12 cellular contexts compared by ENCODE assay signal in genomic region chr18:22423863-22424262, GRCh38. TPM values are rescaled to one million over a fixed set of nuclear protein-coding genes. Genes with fewer than 3 reads are reported as not detected.
DNase-seq lines count a peak whose midpoint lies in the region; ATAC-seq, FAIRE-seq and TF ChIP-seq lines count a peak whose summit lies in the region.
"Not testable (repeated sequence)": the region's sequence is repeated elsewhere in the genome, so short reads cannot be mapped to it uniquely, and the experiment has no call there.
"Had no signal": no experiment of that assay in that cellular context is flagged by ENCODE, and none has a peak within 500 bp of the region (broad histone marks: within the 10 kb centered on the region; RNA-seq: fewer than 3 reads in every experiment).

No MANE protein-coding gene starts in this region.

- CTCF ChIA-PET in IMR-90 (lab: Yijun Ruan, JAX): not testable (repeated sequence)

- not testable (repeated sequence) for H3K56ac ChIP-seq in IMR-90 (ENCODE audit: extremely low read depth, insufficient read depth, low read length)

- not testable (repeated sequence) for H4K20me1 ChIP-seq in IMR-90 (ENCODE audit: insufficient read depth, low read length)

- TF ChIP-seq RAD21 in IMR-90 (IDR thresholded peaks at IDR 0.05; ENCODE audit: low read length): not testable (repeated sequence)

- not testable (repeated sequence) for H2AK9ac ChIP-seq in IMR-90 (replicated peaks; ENCODE audit: low read depth, low read length, poor library complexity)

- H3K4ac ChIP-seq in IMR-90 (ENCODE audit: low read depth, low read length): peak overlapping the region; percentile 38

- not testable (repeated sequence) for BruUV-seq in IMR-90 (replicated peaks; lab: Mats Ljungman, UMichigan)

- not testable (repeated sequence) for H3K9ac ChIP-seq in IMR-90 (ENCODE audit: low read depth, low read length)

- H3K27ac ChIP-seq in IMR-90 (ENCODE audit: insufficient read depth, low read length); right cardiac atrium (ENCODE audit: low read length): not testable (repeated sequence)
- H3K27ac ChIP-seq in ascending aorta: peak overlapping the region; percentile 71
- peak overlapping the region; percentile 31 for H3K27ac ChIP-seq in left ventricle myocardium inferior (replicated peaks)
- H3K27ac ChIP-seq in right lobe of liver: peak overlapping the region; percentile 55 to 88 (median 63)
- H3K27ac ChIP-seq in small intestine (ENCODE audit: low read depth in 1 of 2, low read length in 1 of 2): peak overlapping the region; percentile 21 to 71

- not testable (repeated sequence) for H3K23ac ChIP-seq in IMR-90 (ENCODE audit: low read depth, low read length)

- not testable (repeated sequence) for H4K8ac ChIP-seq in IMR-90 (ENCODE audit: low read depth in 2 of 2, low read length in 2 of 2)

- peak overlapping the region; percentile 43; the same call in 1 of the 2 replicates for H2AK5ac ChIP-seq in IMR-90 (ENCODE audit: low read depth, low read length)

- intact Hi-C loops in IMR-90 (cut with micrococcal nuclease); right cardiac atrium (cut with DNase I): not testable (repeated sequence)
- intact Hi-C loops in ascending aorta (cut with DNase I) (loop anchor here (2.0 to 5.0 kb wide), 4 partner anchors 37 to 257 kb away; partner anchors contain the start of gene GATA6), left ventricle myocardium inferior (cut with micrococcal nuclease) (loop anchor here (10.0 kb wide), 1 partner anchor 81 kb away; no protein-coding TSS in a partner anchor), right lobe of liver (cut with DNase I) (loop anchor here (10.0 kb wide), 2 partner anchors 79 to 131 kb away; no protein-coding TSS in a partner anchor)

- WGBS in IMR-90 (ENCODE audit: extremely low coverage in 2 of 2, insufficient read length in 1 of 2), 2 experiments: no CpG with 5 or more reads among the region's 6 CpGs
- 71% methylated on average over 6 of the region's 6 CpGs for WGBS in right cardiac atrium
- WGBS in right lobe of liver (ENCODE audit: insufficient coverage, low coverage, low lambda C conversion rate, missing lambda C conversion rate): 56% methylated on average over 6 of the region's 6 CpGs
- WGBS in small intestine, 3 donors: 44 to 66% (median 44%) methylated on average over 6 of the region's 6 CpGs

- dilution Hi-C loops in IMR-90 (cut with HindIII; ENCODE audit: low sequenced_read_pairs, unreplicated experiment): not testable (repeated sequence)

- not testable (repeated sequence) for H3K14ac ChIP-seq in IMR-90 (replicated peaks; ENCODE audit: low read depth, low read length)

- H3K4me3 ChIP-seq in IMR-90 (ENCODE audit: insufficient read depth, low read depth, low read length); ascending aorta; left ventricle myocardium inferior; right cardiac atrium (ENCODE audit: low read length); right lobe of liver; small intestine (ENCODE audit: low read depth in 1 of 2, low read length in 2 of 2): not testable (repeated sequence)

- H3K79me1 ChIP-seq in IMR-90 (ENCODE audit: low read depth in 1 of 2, low read length in 2 of 2): not testable (repeated sequence)

- TF ChIP-seq POLR2A in IMR-90 (IDR thresholded peaks at IDR 0.05; ENCODE audit: low read depth, low read length); right lobe of liver (IDR thresholded peaks at IDR 0.05): not testable (repeated sequence)

- 0 out of 3 replicates have a peak overlapping the region, but pooled peaks have one; percentile 3 for H2BK15ac ChIP-seq in IMR-90 (ENCODE audit: low read depth, low read length)

- H3K9me3 ChIP-seq in IMR-90 (ENCODE audit: control insufficient read depth, insufficient read depth, low read length); ascending aorta; left ventricle myocardium inferior (replicated peaks); right cardiac atrium (ENCODE audit: control insufficient read depth, low read length); right lobe of liver; small intestine (ENCODE audit: control insufficient read depth, low read depth): not testable (repeated sequence)

- not testable (repeated sequence) for FAIRE-seq in small intestine (lab: Jason Lieb, UNC)

- H3K4me1 ChIP-seq in IMR-90 (ENCODE audit: control insufficient read depth, insufficient read depth, low read length) (peaks cover 10% of the 10 kb centered on the region), ascending aorta (peaks cover 8 to 28% of the 10 kb centered on the region in 2 donors), left ventricle myocardium inferior (peaks cover 18% of the 10 kb centered on the region), right lobe of liver (peaks cover 0 to 44% (median 15%) of the 10 kb centered on the region in 4 donors)
- not testable (repeated sequence) for H3K4me1 ChIP-seq in right cardiac atrium (ENCODE audit: control insufficient read depth, insufficient read depth, low read length); small intestine (ENCODE audit: control insufficient read depth in 2 of 2, insufficient read depth in 1 of 2, low read depth in 1 of 2, low read length in 1 of 2)

- peak overlapping the region; percentile 42 for H2BK120ac ChIP-seq in IMR-90 (ENCODE audit: low read depth, low read length)

- not testable (repeated sequence) for DNase-seq in IMR-90; ascending aorta (ENCODE audit: low spot score in 2 of 2); left ventricle myocardium inferior; right cardiac atrium; right lobe of liver; small intestine

- H3K27me3 ChIP-seq in IMR-90 (ENCODE audit: control insufficient read depth, insufficient read depth, low read length); ascending aorta; left ventricle myocardium inferior (ENCODE audit: low read depth); right cardiac atrium (ENCODE audit: control insufficient read depth, insufficient read depth); right lobe of liver; small intestine (ENCODE audit: control insufficient read depth in 2 of 2, insufficient read depth in 2 of 2, low read length in 2 of 2): not testable (repeated sequence)

- not testable (repeated sequence) for ATAC-seq in IMR-90 (ENCODE audit: low read depth); right lobe of liver
- ATAC-seq in right cardiac atrium: peak; percentile 19 to 61

- not testable (repeated sequence) for H2AFZ ChIP-seq in IMR-90 (replicated peaks; ENCODE audit: low read length, poor library complexity)

- H3K36me3 ChIP-seq in IMR-90 (ENCODE audit: control insufficient read depth, insufficient read depth, low read length); ascending aorta; left ventricle myocardium inferior; right lobe of liver; small intestine (ENCODE audit: control insufficient read depth in 2 of 2, insufficient read depth in 2 of 2, low read length in 2 of 2): not testable (repeated sequence)

- POLR2A ChIA-PET in IMR-90 (lab: Charles Lee; ENCODE audit: unreplicated experiment): not testable (repeated sequence)

- in situ Hi-C loops in IMR-90 (cut with MboI; ENCODE audit: low sequenced_read_pairs): not testable (repeated sequence)

- not testable (repeated sequence) for H4K5ac ChIP-seq in IMR-90 (ENCODE audit: low read depth, low read length)

- not testable (repeated sequence) for H2BK5ac ChIP-seq in IMR-90 (ENCODE audit: low read depth, low read length, poor library complexity, severe bottlenecking)

- not testable (repeated sequence) for H3K4me2 ChIP-seq in IMR-90 (ENCODE audit: low read depth, low read length)

- TF ChIP-seq CTCF in IMR-90 (conservative IDR thresholded peaks at IDR 0.05; ENCODE audit: low read depth, low read length); ascending aorta (IDR thresholded peaks at IDR 0.05); left ventricle myocardium inferior (IDR thresholded peaks at IDR 0.05; ENCODE audit: borderline replicate concordance); right lobe of liver (IDR thresholded peaks at IDR 0.05): not testable (repeated sequence)

- not testable (repeated sequence) for H2BK20ac ChIP-seq in IMR-90 (ENCODE audit: low read depth, low read length)

- not testable (repeated sequence) for H3K18ac ChIP-seq in IMR-90 (ENCODE audit: low read depth, low read length)

- H4K91ac ChIP-seq in IMR-90 (ENCODE audit: insufficient read depth, low read depth, low read length): not testable (repeated sequence)

- H3K9me1 ChIP-seq in IMR-90 (ENCODE audit: insufficient read depth, low read length): not testable (repeated sequence)

RNA-seq across cellular contexts. Expression of gene CTAGE1, which starts 6.1 kb away (rescaled TPM):
- under 0.01 TPM in 1 of 2 replicates, not detected in the other for total RNA-seq in IMR-90 (2012; rRNA removed)
- 0.09 and 0.10 TPM in 2 replicates for polyA plus RNA-seq in IMR-90 (2012; rRNA removed)
- polyA plus RNA-seq in IMR-90 (2012; cell fraction: cytosol; rRNA removed): 0.03 TPM in 1 of 2 replicates, not detected in the other
- polyA plus RNA-seq in IMR-90 (2012; cell fraction: nucleus; rRNA removed; ENCODE audit: low replicate concordance): 0.06 TPM in 1 of 2 replicates, not detected in the other
- total RNA-seq in ascending aorta: not detected
- total RNA-seq in left ventricle myocardium inferior: not detected
- total RNA-seq in right cardiac atrium: under 1 TPM in 1 of 4 donors, not detected in 3; 0.09 TPM
- 0.07 TPM for polyA plus RNA-seq in right cardiac atrium
- total RNA-seq in right lobe of liver: not detected
- polyA plus RNA-seq in small intestine: not detected
- total RNA-seq: CD4-positive, alpha-beta T cell; CD8-positive, alpha-beta memory T cell; Daoy; H4; H9 had no signal
- polyA plus RNA-seq: CD14-positive monocyte; CD8-positive, alpha-beta memory T cell had no signal
